In genomic region chr16:79923431-79923830, GRCh38 we compare ENCODE assay signal across 34 cellular contexts.
"Had no signal": no experiment of that assay in that cellular context is flagged by ENCODE, and none has a peak within 500 bp of the region (broad histone marks: within the 10 kb centered on the region; RNA-seq: fewer than 3 reads in every experiment).

No MANE protein-coding gene starts in this region.

- H3K9me3 ChIP-seq: adrenal gland, ascending aorta, body of pancreas, breast epithelium had no signal

- H3K4me3 ChIP-seq: adrenal gland, ascending aorta, body of pancreas, breast epithelium, cardiac muscle cell had no signal

- FAIRE-seq: astrocyte, bronchial epithelial cell had no signal

- DNase-seq: activated effector memory CD4-positive, alpha-beta T cell treated with anti-CD3 and anti-CD28 coated beads, Interleukin-2, amount 50 U/mL, for 16 hours; activated effector memory CD4-positive, alpha-beta T cell treated with Interleukin-2 at 50 U/mL for 16 hours; activated gamma-delta T cell; activated gamma-delta T cell treated with Interleukin-2 at 50 U/mL for 16 hours; activated naive CD4-positive, alpha-beta T cell; activated naive CD4-positive, alpha-beta T cell treated with anti-CD3 and anti-CD28 coated beads for 36 hours; activated naive CD4-positive, alpha-beta T cell treated with anti-CD3 and anti-CD28 coated beads, Interleukin-2, amount 10 ng/mL, durations not matched to agents 7 days and 5 days; activated naive CD4-positive, alpha-beta T cell treated with anti-CD3 and anti-CD28 coated beads, Interleukin-2, amount 50 U/mL, for 16 hours; activated naive CD4-positive, alpha-beta T cell treated with Interleukin-2 at 50 U/mL for 16 hours; activated naive CD8-positive, alpha-beta T cell treated with anti-CD3 and anti-CD28 coated beads for 36 hours; activated naive CD8-positive, alpha-beta T cell treated with anti-CD3 and anti-CD28 coated beads, Interleukin-2, amount 10 ng/mL, durations not matched to agents 7 days and 5 days; activated naive CD8-positive, alpha-beta T cell treated with anti-CD3 and anti-CD28 coated beads, Interleukin-2, amount 50 U/mL, for 24 hours; activated T-cell treated with anti-CD3 and anti-CD28 coated beads, Interleukin-2, amount 50 U/mL, for 1 hour; activated T-cell treated with anti-CD3 and anti-CD28 coated beads, Interleukin-2, amount 50 U/mL, for 24 hours; activated T-cell treated with anti-CD3 and anti-CD28 coated beads, Interleukin-2, amount 50 U/mL, for 4 hours; activated T-cell treated with anti-CD3 and anti-CD28 coated beads, Interleukin-2, amount 50 U/mL, for 48 hours; activated T-cell treated with anti-CD3 and anti-CD28 coated beads, Interleukin-2, amount 50 U/mL, for 72 hours; adrenal gland; amniotic stem cell; amygdala; anterior cingulate cortex; aorta; body of pancreas; brain microvascular endothelial cell; caudate nucleus; central memory CD4-positive, alpha-beta T cell; cerebellar nuclear complex had no signal

- H3K27ac ChIP-seq: adrenal gland, ascending aorta, body of pancreas, brain microvascular endothelial cell, breast epithelium, cardiac muscle cell had no signal

- ATAC-seq: activated naive CD4-positive, alpha-beta T cell treated with anti-CD3 and anti-CD28 coated beads, Interleukin-2, amount 50 U/mL, for 72 hours; activated naive CD8-positive, alpha-beta T cell treated with anti-CD3 and anti-CD28 coated beads, Interleukin-2, amount 50 U/mL, for 24 hours; activated T-cell treated with anti-CD3 and anti-CD28 coated beads, Interleukin-2, amount 50 U/mL, for 4 hours; activated T-cell treated with anti-CD3 and anti-CD28 coated beads, Interleukin-2, amount 50 U/mL, for 72 hours; activated T-helper 17 cell treated with anti-CD3 and anti-CD28 coated beads, Interleukin-2, amount 50 U/mL, for 72 hours; body of pancreas had no signal

- H3K27me3 ChIP-seq: adrenal gland, ascending aorta, body of pancreas, brain microvascular endothelial cell, breast epithelium had no signal

- H3K4me1 ChIP-seq: adrenal gland, ascending aorta, body of pancreas, breast epithelium had no signal

- H3K36me3 ChIP-seq: adrenal gland, ascending aorta, brain microvascular endothelial cell, breast epithelium, cardiac muscle cell had no signal
